17 cellular contexts compared by ENCODE assay signal in the genomic region with DNA sequence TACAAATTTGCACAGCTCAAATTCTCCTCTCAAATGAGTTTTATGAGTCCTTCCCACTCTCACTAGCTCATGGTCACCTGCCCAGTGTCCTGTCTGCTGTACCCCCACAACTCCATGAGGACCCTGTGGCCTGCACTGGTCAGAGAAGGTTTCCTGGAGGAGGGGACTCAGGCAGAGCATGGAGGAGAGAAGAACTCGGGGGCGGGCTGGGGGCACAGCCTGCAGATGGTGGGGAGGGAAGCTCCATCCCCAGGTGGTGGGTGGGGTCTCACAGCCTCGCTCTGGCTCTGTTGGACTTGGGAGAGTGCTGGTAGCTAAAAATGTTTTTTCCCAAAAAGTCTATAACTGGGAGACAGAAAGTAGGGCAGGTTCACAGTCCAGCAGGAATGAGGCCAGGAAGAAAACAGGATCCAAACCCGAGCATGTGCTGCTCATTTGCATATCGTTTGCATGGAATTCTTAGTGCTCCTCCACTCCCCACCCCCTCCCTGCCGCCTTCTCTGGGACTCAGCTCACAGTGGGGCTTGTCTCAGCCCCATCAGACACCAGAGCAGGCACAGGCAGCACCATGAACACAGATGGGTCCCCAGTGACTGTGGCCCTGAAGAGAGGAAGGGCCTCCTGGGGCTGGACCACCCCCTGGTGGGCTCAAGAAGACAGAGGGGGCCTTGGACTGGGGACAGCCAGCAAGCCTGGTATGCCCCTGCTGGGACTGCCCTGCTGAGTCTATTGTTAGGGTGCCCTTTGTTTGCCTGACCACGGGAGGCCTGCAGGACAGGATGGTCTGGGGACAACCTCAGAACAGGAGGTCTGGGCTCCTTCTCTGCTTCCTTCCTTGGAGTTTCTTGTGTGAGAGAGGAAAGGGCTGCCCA.
DNase-seq lines count a peak whose midpoint lies in the region; ATAC-seq and TF ChIP-seq lines count a peak whose summit lies in the region.
"Had no signal": no experiment of that assay in that cellular context is flagged by ENCODE, and none has a peak within 500 bp of the region (broad histone marks: within the 10 kb centered on the region; RNA-seq: fewer than 3 reads in every experiment).

No MANE protein-coding gene starts in this region.

- CTCF ChIA-PET in Panc1 (lab: Charles Lee), result no interaction called here

- no peak overlapping the region for H3K4me3 ChIP-seq in Panc1 (ENCODE audit: low read depth in 2 of 2, low read length in 2 of 2)
- H3K4me3 ChIP-seq: A549; BLaER1 treated with 17β-estradiol and CSF1 and Interleukin-3, amounts not matched to agents 10 nM and 100 nM had no signal

- H3K4me1 ChIP-seq in Panc1 (ENCODE audit: control insufficient read depth, insufficient read depth, low read length), result no peaks in the 10 kb centered on the region
- H3K4me1 ChIP-seq: A549; BLaER1 treated with 17β-estradiol and CSF1 and Interleukin-3, amounts not matched to agents 10 nM and 100 nM had no signal

- no peak overlapping the region for H3K27ac ChIP-seq in Panc1 (ENCODE audit: low read length)
- H3K27ac ChIP-seq: A549; BLaER1 treated with 17β-estradiol and CSF1 and Interleukin-3, amounts not matched to agents 10 nM and 100 nM had no signal

- peaks cover 13% of the 10 kb centered on the region for H3K27me3 Mint-ChIP-seq in stimulated activated memory B cell treated with anti-CD40 and anti-IgM and Interleukin-4, amounts not matched to agents 10 μg/mL and 1 μg/mL and 100 μg/mL, for 72 hours

- POLR2A ChIA-PET in Panc1 (lab: Charles Lee), result no interaction called here

- H3K9me3 Mint-ChIP-seq in stimulated activated memory B cell treated with anti-CD40 and anti-IgM and Interleukin-4, amounts not matched to agents 10 μg/mL and 1 μg/mL and 100 μg/mL, for 72 hours, result peaks cover 5% of the 10 kb centered on the region

- DNase-seq in GM03348 (ENCODE audit: low spot score), result peak; percentile 2
- no peak for DNase-seq in Panc1 (ENCODE audit: low read depth, low spot score)
- peak; percentile 38 for DNase-seq in islet precursor cell
- no peak for DNase-seq in CD1c-positive myeloid dendritic cell (ENCODE audit: extremely low spot score)
- DNase-seq in A172 (ENCODE audit: low spot score), result no peak
- DNase-seq: DMS79 treated with DMSO at 0.1 percent for 48 hours, GDM1, KBM-7, NCI-H1417 treated with DMSO at 0.1 percent for 48 hours, NCI-H2029, NCI-H524 treated with DMSO at 0.1 percent for 48 hours, SHP77 treated with DMSO at 0.1 percent for 48 hours had no signal

- H3K4me3 Mint-ChIP-seq in stimulated activated memory B cell treated with anti-CD40 and anti-IgM and Interleukin-4, amounts not matched to agents 10 μg/mL and 1 μg/mL and 100 μg/mL, for 72 hours, result no peak overlapping the region

- no peak overlapping the region for H3K27ac Mint-ChIP-seq in stimulated activated memory B cell treated with anti-CD40 and anti-IgM and Interleukin-4, amounts not matched to agents 10 μg/mL and 1 μg/mL and 100 μg/mL, for 72 hours

- no peak for TF ChIP-seq CTCF in Panc1 (IDR thresholded peaks at IDR 0.05)

- no peaks in the 10 kb centered on the region for H3K36me3 ChIP-seq in Panc1 (ENCODE audit: control insufficient read depth, insufficient read depth, low read length)
- H3K36me3 ChIP-seq: BLaER1 treated with 17β-estradiol and CSF1 and Interleukin-3, amounts not matched to agents 10 nM and 100 nM had no signal

- ATAC-seq in Panc1 (0 out of 2 replicates have a peak, but pooled peaks have one; percentile 23), GM19035 (IDR thresholded peaks at IDR 0.05; ENCODE audit: unreplicated experiment) (no peak), HG02642 (IDR thresholded peaks at IDR 0.05; ENCODE audit: poor library complexity, unreplicated experiment) (no peak)
- peak; percentile 24 for ATAC-seq in stimulated activated memory B cell treated with anti-CD40 and anti-IgM and Interleukin-4, amounts not matched to agents 10 μg/mL and 1 μg/mL and 100 μg/mL, for 72 hours
- ATAC-seq: A549 had no signal

- no peaks in the 10 kb centered on the region for H3K4me1 Mint-ChIP-seq in stimulated activated memory B cell treated with anti-CD40 and anti-IgM and Interleukin-4, amounts not matched to agents 10 μg/mL and 1 μg/mL and 100 μg/mL, for 72 hours

- intact Hi-C loops in Panc1 (cut with micrococcal nuclease; ENCODE audit: unreplicated experiment), result loop anchor here (5.0 kb wide), 1 partner anchor 332 kb away; no protein-coding TSS in a partner anchor

- no TSS peak for BruUV-seq in Panc1 (replicated peaks; lab: Mats Ljungman, UMichigan)

- no peaks in the 10 kb centered on the region; the same call in 1 of the 2 replicates for H3K27me3 ChIP-seq in Panc1 (ENCODE audit: control insufficient read depth, insufficient read depth, low read length)

- no peaks in the 10 kb centered on the region for H3K36me3 Mint-ChIP-seq in stimulated activated memory B cell treated with anti-CD40 and anti-IgM and Interleukin-4, amounts not matched to agents 10 μg/mL and 1 μg/mL and 100 μg/mL, for 72 hours

- no peaks in the 10 kb centered on the region for H3K9me3 ChIP-seq in Panc1 (ENCODE audit: control insufficient read depth, insufficient read depth, low read depth, low read length)
- H3K9me3 ChIP-seq: A549; BLaER1 treated with 17β-estradiol and CSF1 and Interleukin-3, amounts not matched to agents 10 nM and 100 nM had no signal

- in situ Hi-C loops in Panc1 (cut with HindIII; ENCODE audit: low pct_unique_long_range_greater_than_20kb, low sequenced_read_pairs), result no loop called here

Comparison
In these comparisons a context has a peak if more than half of its experiments do, and no peak if none do; other contexts are left out.
1. DNase-seq: peak in GM03348 (single experiment) and islet precursor cell (single experiment); none in Panc1 (single experiment), CD1c-positive myeloid dendritic cell (single experiment) and A172 (single experiment).
2. ATAC-seq: peak in Panc1 (single experiment) and stimulated activated memory B cell treated with anti-CD40 and anti-IgM and Interleukin-4, amounts not matched to agents 10 μg/mL and 1 μg/mL and 100 μg/mL, for 72 hours (single experiment); none in GM19035 (single experiment) and HG02642 (single experiment).